ENCODE assay signal across 26 cellular contexts in genomic region chr5:108639356-108639755, GRCh38.
"Had no signal": no experiment of that assay in that cellular context is flagged by ENCODE, and none has a peak within 500 bp of the region (broad histone marks: within the 10 kb centered on the region; RNA-seq: fewer than 3 reads in every experiment).

No MANE protein-coding gene starts in this region.

- H3K4me1 ChIP-seq: gastrocnemius medialis, lower lobe of right lung had no signal

- H3K4me3 ChIP-seq: gastrocnemius medialis, lower lobe of right lung, SK-N-MC, tibial artery had no signal

- H3K27me3 ChIP-seq: brain microvascular endothelial cell, gastrocnemius medialis, tibial artery had no signal

- ATAC-seq: activated CD8-positive, alpha-beta T cell treated with anti-CD3 and anti-CD28 coated beads for 36 hours; effector memory CD8-positive, alpha-beta T cell; gastrocnemius medialis; left cardiac atrium; lower lobe of right lung; T-cell had no signal

- H3K36me3 ChIP-seq: brain microvascular endothelial cell, gastrocnemius medialis, lower lobe of right lung, tibial artery had no signal

- H3K27ac ChIP-seq: brain microvascular endothelial cell, gastrocnemius medialis, lower lobe of right lung, SK-N-MC, tibial artery had no signal

- H3K9me3 ChIP-seq: gastrocnemius medialis, lower lobe of right lung, tibial artery had no signal

- DNase-seq: activated B cell treated with CpG ODN at 0.5 μM for 24 hours; activated CD4-positive, alpha-beta T cell treated with anti-CD3 and anti-CD28 coated beads, Interleukin-2, amount 10 ng/mL, durations not matched to agents 24 days and 14 days; activated CD8-positive, alpha-beta T cell treated with anti-CD3 and anti-CD28 coated beads for 36 hours; activated effector memory CD4-positive, alpha-beta T cell treated with Interleukin-2 at 50 U/mL for 16 hours; activated naive CD4-positive, alpha-beta T cell treated with anti-CD3 and anti-CD28 coated beads, Interleukin-2, amount 10 ng/mL, durations not matched to agents 7 days and 5 days; activated T-cell treated with anti-CD3 and anti-CD28 coated beads, Interleukin-2, amount 50 U/mL, for 48 hours; aorta; brain microvascular endothelial cell; dermis blood vessel endothelial cell; effector memory CD8-positive, alpha-beta T cell; gastrocnemius medialis; head of caudate nucleus; immature natural killer cell; left cardiac atrium; lower lobe of right lung; midbrain; nephron progenitor cell; occipital lobe; retina; stimulated activated CD4-positive, alpha-beta T cell treated with anti-CD3 and anti-CD28 coated beads, Interleukin-12 subunit alpha, Interleukin-12 subunit beta, amount 100 ng/mL, for 4 hours; stimulated activated CD4-positive, alpha-beta T cell treated with anti-CD3 and anti-CD28 coated beads, Interleukin-1b, Interleukin-23, amount 100 ng/mL, for 48 hours; stimulated activated CD8-positive, alpha-beta memory T cell treated with anti-CD3 and anti-CD28 coated beads, Interleukin-4, amount 100 ng/mL, for 48 hours; stimulated activated naive CD4-positive, alpha-beta T cell; T-cell; tibial artery had no signal
